ENCODE assay signal across 14 cellular contexts in the genomic region with DNA sequence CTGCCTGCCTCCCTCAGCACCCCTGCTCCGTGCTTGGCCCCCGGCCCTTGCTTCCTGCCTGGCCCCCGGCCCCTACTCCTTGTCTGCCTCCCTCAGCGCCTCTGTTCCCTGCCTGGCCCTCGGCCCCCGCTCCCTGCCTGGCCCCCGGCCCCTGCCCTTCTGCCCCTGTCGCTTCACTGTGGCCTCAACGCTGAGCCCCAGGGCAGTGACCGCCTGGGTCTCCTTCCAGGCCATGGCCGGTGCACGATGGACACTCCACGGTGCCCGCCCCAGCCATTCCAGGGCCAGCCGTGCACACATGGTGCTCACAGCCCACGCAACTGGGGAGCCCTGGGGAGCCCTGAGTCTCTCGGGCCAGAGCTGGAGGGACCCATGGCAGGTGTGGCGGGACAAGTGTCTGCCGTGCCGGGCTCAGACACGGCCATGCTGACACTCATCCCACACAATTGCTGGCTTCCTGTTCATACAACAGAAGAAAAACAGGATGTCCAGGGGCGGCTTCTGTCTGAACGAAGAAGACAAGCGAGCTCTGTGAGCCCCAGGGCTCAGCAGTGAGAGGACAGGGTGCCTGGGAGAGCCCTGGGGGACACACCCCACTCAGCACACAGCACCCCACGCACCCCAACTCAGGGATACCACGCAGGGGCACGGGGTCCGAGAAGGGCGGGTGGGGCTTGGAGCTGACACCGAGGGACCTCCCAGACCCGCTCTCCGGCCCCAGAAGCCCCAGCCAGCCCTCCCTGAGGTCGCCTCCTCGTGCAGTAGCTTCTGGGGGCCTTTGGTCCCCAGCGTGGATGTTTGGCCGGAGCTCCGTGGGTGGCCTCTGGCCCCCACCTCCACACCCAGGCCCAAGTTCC. TPM values are rescaled to one million over a fixed set of nuclear protein-coding genes. Genes with fewer than 3 reads are reported as not detected.
DNase-seq lines count a peak whose midpoint lies in the region; ATAC-seq, FAIRE-seq and TF ChIP-seq lines count a peak whose summit lies in the region.
"Had no signal": no experiment of that assay in that cellular context is flagged by ENCODE, and none has a peak within 500 bp of the region (broad histone marks: within the 10 kb centered on the region; RNA-seq: fewer than 3 reads in every experiment).

No MANE protein-coding gene starts in this region.

- in situ Hi-C loops in GM13976 (cut with MboI; ENCODE audit: low sequenced_read_pairs, unreplicated experiment), result no loop called here

- H3K9me3 Mint-ChIP-seq in activated T-cell treated with anti-CD3 and anti-CD28 coated beads, Interleukin-2, amount 50 U/mL, for 4 hours, result no peaks in the 10 kb centered on the region
- H3K9me3 Mint-ChIP-seq: activated T-helper 2 cell treated with anti-CD3 and anti-CD28 coated beads, Interferon-gamma antibody, Interleukin-2, Interleukin-4, amounts not matched to agents 10 μg/mL and 5 μg/mL and 100 μg/mL, durations not matched to agents 14 hours and 24 hours and 36 hours had no signal

- no peak for TF ChIP-seq CTCF in fibroblast of pulmonary artery (IDR thresholded peaks at IDR 0.05; ENCODE audit: low read length, missing control alignments)
- no peak for TF ChIP-seq CTCF in GM13976 (IDR thresholded peaks at IDR 0.05; ENCODE audit: borderline replicate concordance, control extremely low read depth, extremely low read depth, insufficient read depth, missing control alignments)

- no peaks in the 10 kb centered on the region for H3K36me3 Mint-ChIP-seq in activated T-cell treated with anti-CD3 and anti-CD28 coated beads, Interleukin-2, amount 50 U/mL, for 4 hours (ENCODE audit: insufficient read depth)

- peak; percentile 78 to 92 for ATAC-seq in activated T-cell treated with anti-CD3 and anti-CD28 coated beads, Interleukin-2, amount 50 U/mL, for 4 hours
- ATAC-seq in GM21367 (IDR thresholded peaks at IDR 0.05; ENCODE audit: unreplicated experiment), result no peak
- ATAC-seq: esophagus mucosa had no signal

- H3K27me3 Mint-ChIP-seq in activated T-cell treated with anti-CD3 and anti-CD28 coated beads, Interleukin-2, amount 50 U/mL, for 4 hours (ENCODE audit: low read depth), result no peaks in the 10 kb centered on the region

- H3K4me1 Mint-ChIP-seq in activated T-cell treated with anti-CD3 and anti-CD28 coated beads, Interleukin-2, amount 50 U/mL, for 4 hours (ENCODE audit: low read depth), result peaks cover 14% of the 10 kb centered on the region

- peak overlapping the region; percentile 53 for H3K4me3 Mint-ChIP-seq in activated T-cell treated with anti-CD3 and anti-CD28 coated beads, Interleukin-2, amount 50 U/mL, for 4 hours

- no peak overlapping the region for H3K4me3 ChIP-seq in fibroblast of pulmonary artery (replicated peaks; ENCODE audit: low read depth, low read length)

- DNase-seq in NCI-H510A treated with DMSO at 0.1 percent for 48 hours (lab: John Stamatoyannopoulos, UW) (peak; percentile 8), fibroblast of pulmonary artery (ENCODE audit: low read depth) (peak; percentile 15), GM13976 (ENCODE audit: low spot score) (no peak), urothelium cell line (ENCODE audit: low spot score) (no peak), dedifferentiated amniotic fluid mesenchymal stem cell (ENCODE audit: extremely low spot score) (no peak)
- DNase-seq in activated T-cell treated with anti-CD3 and anti-CD28 coated beads, Interleukin-2, amount 50 U/mL, for 4 hours, result peak; percentile 33
- peak; percentile 10 for DNase-seq in stimulated activated CD4-positive, alpha-beta T cell treated with anti-CD3 and anti-CD28 coated beads, Interleukin-2, amount 100 ng/mL, for 4 hours (ENCODE audit: low read depth)
- DNase-seq: mammary epithelial cell had no signal

- FAIRE-seq in urothelium cell line (lab: Jason Lieb, UNC), result no peak
- FAIRE-seq: RCC 7860 had no signal

RNA-seq across cellular contexts. Expression of gene EXD3, which starts 35.7 kb away (rescaled TPM):
- total RNA-seq in activated T-cell treated with anti-CD3 and anti-CD28 coated beads, Interleukin-2, amount 50 U/mL, for 4 hours, result 1 to 10 TPM; 1.7 to 2.8 (median 2.5) TPM

RNA-seq across cellular contexts. Expression of gene NOXA1, which starts 35.9 kb away (rescaled TPM):
- total RNA-seq in activated T-cell treated with anti-CD3 and anti-CD28 coated beads, Interleukin-2, amount 50 U/mL, for 4 hours, result under 1 TPM; 0.34 to 0.82 (median 0.46) TPM
- total RNA-seq: Daoy, M059J had no signal

RNA-seq across cellular contexts. Expression of gene ENTPD8, which starts 53.9 kb away (rescaled TPM):
- not detected for total RNA-seq in activated T-cell treated with anti-CD3 and anti-CD28 coated beads, Interleukin-2, amount 50 U/mL, for 4 hours
- total RNA-seq: activated T-helper 2 cell treated with anti-CD3 and anti-CD28 coated beads, Interferon-gamma antibody, Interleukin-2, Interleukin-4, amounts not matched to agents 10 μg/mL and 5 μg/mL and 100 μg/mL, durations not matched to agents 14 hours and 24 hours and 36 hours; Daoy; esophagus mucosa; M059J had no signal

Comparison
In these comparisons a context has a peak if more than half of its experiments do, and no peak if none do; other contexts are left out.
1. DNase-seq: peak in NCI-H510A treated with DMSO at 0.1 percent for 48 hours (single experiment), activated T-cell treated with anti-CD3 and anti-CD28 coated beads, Interleukin-2, amount 50 U/mL, for 4 hours (single experiment), fibroblast of pulmonary artery (single experiment) and stimulated activated CD4-positive, alpha-beta T cell treated with anti-CD3 and anti-CD28 coated beads, Interleukin-2, amount 100 ng/mL, for 4 hours (single experiment); none in GM13976 (single experiment), urothelium cell line (single experiment) and dedifferentiated amniotic fluid mesenchymal stem cell (single experiment).